2 cellular contexts compared by ENCODE assay signal in genomic region chr2:3193423-3194330, GRCh38.
TF ChIP-seq lines count a peak whose summit lies in the region.

No MANE protein-coding gene starts in this region.

TF ChIP-seq in IMR-90, 13 proteins besides CTCF, POLR2A, EP300 and RAD21:
- no peak for TF ChIP-seq MXI1 (IDR thresholded peaks at IDR 0.05; ENCODE audit: borderline replicate concordance, low read depth, low read length)
- peak; percentile 93 for TF ChIP-seq CEBPB (IDR thresholded peaks at IDR 0.05; ENCODE audit: low read depth, low read length)

TF ChIP-seq in GM23338, 12 proteins besides CTCF, POLR2A, EP300 and RAD21:
- TF ChIP-seq REST (IDR thresholded peaks at IDR 0.05; ENCODE audit: unreplicated experiment) (no peak), ZNF331 (CRISPR knock-in tag; IDR thresholded peaks at IDR 0.05; ENCODE audit: low read depth) (no peak), JUNB (IDR thresholded peaks at IDR 0.05; ENCODE audit: unreplicated experiment) (no peak), POLR2AphosphoS5 (IDR thresholded peaks at IDR 0.05; ENCODE audit: low read depth) (no peak), ETS1 (IDR thresholded peaks at IDR 0.05) (no peak), CREB1 (CRISPR knock-in tag; IDR thresholded peaks at IDR 0.05; ENCODE audit: low read depth) (no peak), ZNF114 (CRISPR knock-in tag; IDR thresholded peaks at IDR 0.05) (no peak), ZNF462 (CRISPR knock-in tag; IDR thresholded peaks at IDR 0.05) (no peak), EZH2 (IDR thresholded peaks at IDR 0.05; ENCODE audit: low read depth, unreplicated experiment) (no peak), NANOG (IDR thresholded peaks at IDR 0.05; ENCODE audit: borderline replicate concordance) (no peak), EZH2phosphoT487 (IDR thresholded peaks at IDR 0.05; ENCODE audit: unreplicated experiment) (no peak), STAT1 (IDR thresholded peaks at IDR 0.05; ENCODE audit: unreplicated experiment) (no peak)
